In genomic region chr5:181207214-181207959, GRCh38 we compare ENCODE assay signal across 1 cellular context.
TF ChIP-seq lines count a peak whose summit lies in the region.

No MANE protein-coding gene starts in this region.

TF ChIP-seq in K562, 482 proteins besides CTCF, POLR2A, EP300 and RAD21 (continued from another document and continues in another):
- no peak for TF ChIP-seq ZBTB49 (CRISPR knock-in tag; IDR thresholded peaks at IDR 0.05; ENCODE audit: borderline replicate concordance)
- no peak for TF ChIP-seq CBX5 (IDR thresholded peaks at IDR 0.05; ENCODE audit: borderline replicate concordance, low read depth)
- TF ChIP-seq ZNF644 (tag; IDR thresholded peaks at IDR 0.05; ENCODE audit: low read depth) = no peak
- TF ChIP-seq MTA1 (IDR thresholded peaks at IDR 0.05; ENCODE audit: borderline replicate concordance) = 0 out of 2 replicates have a peak, but pooled peaks have one; percentile 65
- no peak for TF ChIP-seq ETV5 (CRISPR knock-in tag; IDR thresholded peaks at IDR 0.05; ENCODE audit: low read depth)
- peak; percentile 60; the same call in 1 of the 2 replicates for TF ChIP-seq MEF2A (IDR thresholded peaks at IDR 0.05; ENCODE audit: control insufficient read depth, low read depth, low read length)
- no peak for TF ChIP-seq ARID4B (CRISPR knock-in tag; IDR thresholded peaks at IDR 0.05)
- TF ChIP-seq ZNF316 (IDR thresholded peaks at IDR 0.05) = no peak
- TF ChIP-seq PATZ1 (CRISPR knock-in tag; IDR thresholded peaks at IDR 0.05; ENCODE audit: borderline replicate concordance) = no peak
- TF ChIP-seq TBP (optimal IDR thresholded peaks at IDR 0.05; ENCODE audit: low read depth, low read length) = peak; percentile 100
- no peak for TF ChIP-seq E2F6 (IDR thresholded peaks at IDR 0.05; ENCODE audit: borderline replicate concordance in 1 of 2, extremely low read depth in 1 of 2, insufficient read depth in 1 of 2, insufficient read length in 1 of 2, low read depth in 1 of 2, low read length in 1 of 2, poor library complexity in 1 of 2, severe bottlenecking in 1 of 2)
- 0 out of 2 replicates have a peak, but pooled peaks have one; percentile 13 for TF ChIP-seq ZBTB12 (CRISPR knock-in tag; IDR thresholded peaks at IDR 0.05)
- no peak for TF ChIP-seq RBM25 (IDR thresholded peaks at IDR 0.05; ENCODE audit: low read depth, low read length, severe bottlenecking)
- no peak for TF ChIP-seq CCAR2 (IDR thresholded peaks at IDR 0.05; ENCODE audit: low read depth, low read length)
- TF ChIP-seq CC2D1A (IDR thresholded peaks at IDR 0.05) = no peak
- no peak for TF ChIP-seq ZNF586 (CRISPR knock-in tag; conservative IDR thresholded peaks at IDR 0.05)
- no peak for TF ChIP-seq TEAD2 (tag; IDR thresholded peaks at IDR 0.05)
- TF ChIP-seq ZNF589 (CRISPR knock-in tag; IDR thresholded peaks at IDR 0.05; ENCODE audit: low read depth) = no peak
- no peak for TF ChIP-seq RAD51 (IDR thresholded peaks at IDR 0.05; ENCODE audit: borderline replicate concordance, low read depth)
- TF ChIP-seq RFX5 (IDR thresholded peaks at IDR 0.05; ENCODE audit: low read depth, low read length) = peak; percentile 45; the same call in 1 of the 2 replicates
- peak; percentile 51 for TF ChIP-seq RBFOX2 (IDR thresholded peaks at IDR 0.05; ENCODE audit: low read depth, low read length)
- TF ChIP-seq MIER1 (IDR thresholded peaks at IDR 0.05; ENCODE audit: low read depth) = 0 out of 2 replicates have a peak, but pooled peaks have one; percentile 15
- peak in 1 of 2 experiments; percentile 37; a peak in 2 of 4 replicates for TF ChIP-seq TRIM24 (IDR thresholded peaks at IDR 0.05)
- TF ChIP-seq CCNT2 (IDR thresholded peaks at IDR 0.05; ENCODE audit: borderline replicate concordance, extremely low read depth, insufficient read length, low read depth, low read length) = no peak
- TF ChIP-seq ARID3A (IDR thresholded peaks at IDR 0.05; ENCODE audit: borderline replicate concordance, low read depth, low read length) = peak; percentile 86
- peak in 1 of 2 experiments; percentile 46; a peak in 3 of 4 replicates for TF ChIP-seq HDAC1 (IDR thresholded peaks at IDR 0.05)
- TF ChIP-seq XRCC3 (IDR thresholded peaks at IDR 0.05) = no peak
- no peak for TF ChIP-seq ZNF184 (CRISPR knock-in tag; IDR thresholded peaks at IDR 0.05)
- no peak; the same call in 1 of the 2 replicates for TF ChIP-seq FOSL1 (tag; conservative IDR thresholded peaks at IDR 0.05)
- TF ChIP-seq BACH1 (tag; IDR thresholded peaks at IDR 0.05) = no peak
- no peak for TF ChIP-seq TCF7L2 (IDR thresholded peaks at IDR 0.05; ENCODE audit: low read depth, low read length)
- TF ChIP-seq ZC3H11A (IDR thresholded peaks at IDR 0.05; ENCODE audit: low read depth, low read length) = no peak
- TF ChIP-seq IRF1 (CRISPR knock-in tag; IDR thresholded peaks at IDR 0.05; ENCODE audit: borderline replicate concordance) = no peak
- TF ChIP-seq RCOR1 (IDR thresholded peaks at IDR 0.05; ENCODE audit: borderline replicate concordance in 1 of 2, low read depth in 2 of 2, low read length in 2 of 2) = no peak; a peak in 1 of 4 replicates
- TF ChIP-seq MXD1 (CRISPR knock-in tag; IDR thresholded peaks at IDR 0.05; ENCODE audit: borderline replicate concordance, poor library complexity, severe bottlenecking) = no peak
- TF ChIP-seq C11orf30 (IDR thresholded peaks at IDR 0.05; ENCODE audit: low read depth) = no peak
- no peak for TF ChIP-seq POU5F1 (IDR thresholded peaks at IDR 0.05; ENCODE audit: borderline replicate concordance, low read depth, low read length, partially characterized antibody)
- no peak for TF ChIP-seq CBFA2T2 (conservative IDR thresholded peaks at IDR 0.05)
- no peak for TF ChIP-seq FOXO4 (CRISPR knock-in tag; IDR thresholded peaks at IDR 0.05)
- TF ChIP-seq DMBX1 (CRISPR knock-in tag; IDR thresholded peaks at IDR 0.05; ENCODE audit: borderline replicate concordance) = 0 out of 2 replicates have a peak, but pooled peaks have one; percentile 35
- TF ChIP-seq PKNOX1 (IDR thresholded peaks at IDR 0.05) = no peak
- TF ChIP-seq CBX3 (IDR thresholded peaks at IDR 0.05; ENCODE audit: borderline replicate concordance in 1 of 2, low read length in 2 of 2) = 0 out of 3 replicates have a peak, but pooled peaks of 1 of the 2 experiments have one; percentile 26
- TF ChIP-seq FUS (optimal IDR thresholded peaks at IDR 0.05; ENCODE audit: low read depth, low read length) = no peak
- no peak for TF ChIP-seq MEIS2 (IDR thresholded peaks at IDR 0.05; ENCODE audit: partially characterized antibody)
- no peak for TF ChIP-seq MTF1 (CRISPR knock-in tag; IDR thresholded peaks at IDR 0.05; ENCODE audit: borderline replicate concordance)
- TF ChIP-seq TEAD1 (CRISPR knock-in tag; IDR thresholded peaks at IDR 0.05) = no peak; a peak in 3 of 4 replicates
- TF ChIP-seq OTX1 (CRISPR knock-in tag; IDR thresholded peaks at IDR 0.05) = no peak
- TF ChIP-seq RNF2 (IDR thresholded peaks at IDR 0.05) = peak; percentile 51; the same call in 1 of the 2 replicates
- TF ChIP-seq PRMT5 (CRISPR knock-in tag; IDR thresholded peaks at IDR 0.05) = no peak
- TF ChIP-seq ELF1 (tag; IDR thresholded peaks at IDR 0.05) = 0 out of 2 replicates have a peak, but pooled peaks have one; percentile 49
- TF ChIP-seq THRAP3 (IDR thresholded peaks at IDR 0.05; ENCODE audit: borderline replicate concordance) = no peak
